Comparison of ENCODE assay signal across 8 cellular contexts in genomic region chr9:69173497-69173890, GRCh38. TPM values are rescaled to one million over a fixed set of nuclear protein-coding genes. Genes with fewer than 3 reads are reported as not detected.
DNase-seq lines count a peak whose midpoint lies in the region; ATAC-seq, FAIRE-seq and TF ChIP-seq lines count a peak whose summit lies in the region.

No MANE protein-coding gene starts in this region.

- intact Hi-C loops in tibial artery (cut with DNase I; ENCODE audit: low total_unique reads): no loop called here

- H3K36me3 ChIP-seq in kidney epithelial cell (ENCODE audit: control insufficient read depth, insufficient read depth, low read length): no peaks in the 10 kb centered on the region
- H3K36me3 ChIP-seq in tibial artery: no peaks in the 10 kb centered on the region
- H3K36me3 ChIP-seq in Karpas-422 (ENCODE audit: insufficient read depth, low read length): no peaks in the 10 kb centered on the region

- H3K4me3 ChIP-seq in AG09309 (ENCODE audit: control insufficient read depth, low read depth, low read length) (peak overlapping the region; percentile 94), kidney epithelial cell (ENCODE audit: low read depth, low read length) (peak overlapping the region; percentile 58), tibial artery (peak overlapping the region; percentile 71 to 81), Karpas-422 (ENCODE audit: low read length) (no peak overlapping the region)

- peak; percentile 65 for TF ChIP-seq POLR2A in H54 (IDR thresholded peaks at IDR 0.05; ENCODE audit: low read depth, low read length)

- H3K9ac ChIP-seq in Karpas-422 (ENCODE audit: low read length): no peak overlapping the region

- no peaks in the 10 kb centered on the region for H3K36me3 Mint-ChIP-seq in activated CD8-positive, alpha-beta T cell treated with anti-CD3 and anti-CD28 coated beads, Interleukin-2, amount 10 ng/mL, durations not matched to agents 7 days and 5 days (ENCODE audit: low read depth)

- no peak overlapping the region for H3K27ac Mint-ChIP-seq in activated CD8-positive, alpha-beta T cell treated with anti-CD3 and anti-CD28 coated beads, Interleukin-2, amount 10 ng/mL, durations not matched to agents 7 days and 5 days

- POLR2A ChIA-PET in activated CD8-positive, alpha-beta T cell treated with anti-CD3 and anti-CD28 coated beads, Interleukin-2, amount 10 ng/mL, durations not matched to agents 7 days and 5 days (lab: Charles Lee): no interaction called here

- no peaks in the 10 kb centered on the region for H3K9me3 Mint-ChIP-seq in activated CD8-positive, alpha-beta T cell treated with anti-CD3 and anti-CD28 coated beads, Interleukin-2, amount 10 ng/mL, durations not matched to agents 7 days and 5 days (ENCODE audit: insufficient read depth)

- H3K27me3 ChIP-seq in kidney epithelial cell (ENCODE audit: control insufficient read depth, insufficient read depth, low read length) (no peaks in the 10 kb centered on the region), tibial artery (no peaks in the 10 kb centered on the region), Karpas-422 (ENCODE audit: low read length) (no peaks in the 10 kb centered on the region)

- peak overlapping the region; percentile 74 for H3K4me3 Mint-ChIP-seq in activated CD8-positive, alpha-beta T cell treated with anti-CD3 and anti-CD28 coated beads, Interleukin-2, amount 10 ng/mL, durations not matched to agents 7 days and 5 days

- no peaks in the 10 kb centered on the region for H3K9me2 ChIP-seq in Karpas-422 (replicated peaks; ENCODE audit: insufficient read depth, low read length)

- ATAC-seq in activated CD8-positive, alpha-beta T cell treated with anti-CD3 and anti-CD28 coated beads, Interleukin-2, amount 10 ng/mL, durations not matched to agents 7 days and 5 days: no peak

- 0 out of 2 replicates have a peak, but pooled peaks cover 5% of the 10 kb centered on the region for H4K20me1 ChIP-seq in Karpas-422 (ENCODE audit: insufficient read depth, low read depth, low read length)

- H3K4me2 ChIP-seq in Karpas-422 (ENCODE audit: low read depth, low read length, poor library complexity, severe bottlenecking): no peak overlapping the region

- peaks cover 0 to 41% (median 19%) of the 10 kb centered on the region in 4 donors for H3K4me1 ChIP-seq in tibial artery
- H3K4me1 ChIP-seq in Karpas-422 (ENCODE audit: low read length): no peaks in the 10 kb centered on the region

- H3K4me1 Mint-ChIP-seq in activated CD8-positive, alpha-beta T cell treated with anti-CD3 and anti-CD28 coated beads, Interleukin-2, amount 10 ng/mL, durations not matched to agents 7 days and 5 days (ENCODE audit: low read depth): peaks cover 35% of the 10 kb centered on the region

- H3K27me3 Mint-ChIP-seq in activated CD8-positive, alpha-beta T cell treated with anti-CD3 and anti-CD28 coated beads, Interleukin-2, amount 10 ng/mL, durations not matched to agents 7 days and 5 days (ENCODE audit: low read depth): peaks cover 53% of the 10 kb centered on the region

- H3K9me3 ChIP-seq in tibial artery: no peaks in the 10 kb centered on the region
- H3K9me3 ChIP-seq in Karpas-422 (ENCODE audit: low read length): no peaks in the 10 kb centered on the region

- TF ChIP-seq CTCF in AG09309 (IDR thresholded peaks at IDR 0.05; ENCODE audit: control insufficient read depth, insufficient read depth, low read depth, low read length, missing control alignments): no peak
- TF ChIP-seq CTCF in kidney epithelial cell (IDR thresholded peaks at IDR 0.05; ENCODE audit: insufficient read depth, low read length, poor library complexity, severe bottlenecking): no peak
- no peak for TF ChIP-seq CTCF in tibial artery (IDR thresholded peaks at IDR 0.05)

- no peaks in the 10 kb centered on the region for H3K79me2 ChIP-seq in Karpas-422 (ENCODE audit: low read length)

- CTCF ChIA-PET in activated CD8-positive, alpha-beta T cell treated with anti-CD3 and anti-CD28 coated beads, Interleukin-2, amount 10 ng/mL, durations not matched to agents 7 days and 5 days (lab: Charles Lee): no interaction called here

- FAIRE-seq in H54 (lab: Jason Lieb, UNC): no peak

- H2AFZ ChIP-seq in Karpas-422 (ENCODE audit: low read length): no peak overlapping the region

- no peak for DNase-seq in AG09309 (ENCODE audit: low read depth)
- no peak for DNase-seq in H54 (ENCODE audit: insufficient read length, low spot score)
- DNase-seq in activated CD8-positive, alpha-beta T cell treated with anti-CD3 and anti-CD28 coated beads, Interleukin-2, amount 10 ng/mL, durations not matched to agents 7 days and 5 days: no peak
- DNase-seq in kidney epithelial cell (ENCODE audit: low read depth): no peak
- DNase-seq in tibial artery: no peak
- DNase-seq in NOMO-1 (lab: John Stamatoyannopoulos, UW; ENCODE audit: unreplicated experiment in 2 of 2): no peak
- DNase-seq in NOMO-1 treated with DMSO at 0.1 percent for 48 hours (lab: John Stamatoyannopoulos, UW; ENCODE audit: unreplicated experiment): no peak
- DNase-seq in Karpas-422: no peak

- H3K27ac ChIP-seq in tibial artery: peak overlapping the region; percentile 77 to 82
- no peak overlapping the region for H3K27ac ChIP-seq in Karpas-422 (ENCODE audit: low read length)

RNA-seq across cellular contexts. Expression of gene TJP2, which starts 0.6 kb away (rescaled TPM):
- 1 to 10 TPM; 6.2 to 7.0 TPM for total RNA-seq in activated CD8-positive, alpha-beta T cell treated with anti-CD3 and anti-CD28 coated beads, Interleukin-2, amount 10 ng/mL, durations not matched to agents 7 days and 5 days
- 341 and 345 TPM in 2 replicates for total RNA-seq in kidney epithelial cell
- total RNA-seq in Karpas-422 (2014; rRNA removed; shearing (Covaris generic); ENCODE audit: low replicate concordance): 2.3 and 4.0 TPM in 2 replicates

Comparison
In these comparisons a context has a peak if more than half of its experiments do, and no peak if none do; other contexts are left out.
1. RNA of gene TJP2, which starts 0.6 kb away (total RNA-seq): 341 to 345 TPM in kidney epithelial cell; 6.2 to 7.0 TPM in activated CD8-positive, alpha-beta T cell treated with anti-CD3 and anti-CD28 coated beads, Interleukin-2, amount 10 ng/mL, durations not matched to agents 7 days and 5 days and 2.3 to 4.0 TPM in Karpas-422; every median in the first group is over 10 times any median in the second.